8 cellular contexts compared by ENCODE assay signal in the genomic region with DNA sequence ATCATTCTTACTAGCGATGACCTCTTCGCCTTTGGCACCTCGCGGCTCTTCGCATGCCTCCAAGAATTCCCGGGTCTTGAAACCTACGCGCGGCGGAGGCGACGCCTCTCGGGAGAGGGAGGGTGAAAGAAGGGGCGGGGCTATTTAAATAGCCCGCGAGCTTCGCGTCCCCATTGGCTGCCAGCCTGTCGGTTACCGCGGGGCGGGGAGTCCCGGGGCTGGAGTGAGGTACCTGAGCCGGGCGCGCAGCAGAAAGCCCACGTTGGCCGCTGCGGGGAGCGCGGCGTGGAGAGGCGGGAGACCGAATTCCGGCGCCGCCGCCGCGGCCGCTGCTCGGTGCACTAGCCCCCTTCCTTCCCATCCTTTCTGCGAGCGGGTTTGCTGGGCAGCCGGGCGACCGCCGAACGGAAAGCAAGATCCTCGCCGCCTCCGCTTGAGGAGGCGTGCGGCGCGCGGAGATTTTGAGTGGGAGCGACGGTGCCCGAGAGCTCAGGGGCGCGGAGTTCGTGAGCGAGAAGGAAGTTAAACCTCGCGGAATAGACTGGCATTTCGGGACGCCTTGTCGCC. TPM values are rescaled to one million over a fixed set of nuclear protein-coding genes. Genes with fewer than 3 reads are reported as not detected.
DNase-seq lines count a peak whose midpoint lies in the region; ATAC-seq and TF ChIP-seq lines count a peak whose summit lies in the region.

A gene (plus strand): TSS at position 251 of the 567 bp plus-strand sequence. CDS start 857 bp downstream, outside the sequence.

- H3K36me3 ChIP-seq in upper lobe of right lung: no peaks in the 10 kb centered on the region

- H3K4me3 ChIP-seq in Jurkat, Clone E6-1 (ENCODE audit: low read length): peak within 1 kb of the TSS; percentile 38
- H3K4me3 ChIP-seq in upper lobe of right lung: peak within 1 kb of the TSS; percentile 67

- TF ChIP-seq CTCF in omental fat pad (IDR thresholded peaks at IDR 0.05) (no peak), upper lobe of right lung (IDR thresholded peaks at IDR 0.05) (no peak)

- H3K4me3 Mint-ChIP-seq in activated naive CD8-positive, alpha-beta T cell treated with anti-CD3 and anti-CD28 coated beads for 36 hours: peak within 1 kb of the TSS; percentile 70

- peaks cover 20% of the 10 kb centered on the region for H3K4me1 ChIP-seq in upper lobe of right lung

- peak; percentile 74 for ATAC-seq in GM21786 (IDR thresholded peaks at IDR 0.05; ENCODE audit: unreplicated experiment)
- peak; percentile 97 for ATAC-seq in Right ventricle myocardium superior (ENCODE audit: poor library complexity)
- peak; percentile 85 for ATAC-seq in omental fat pad (ENCODE audit: low FRiP score)
- peak; percentile 94 for ATAC-seq in upper lobe of right lung

- peaks cover 85% of the 10 kb centered on the region for H3K27me3 Mint-ChIP-seq in activated naive CD8-positive, alpha-beta T cell treated with anti-CD3 and anti-CD28 coated beads for 36 hours

- DNase-seq in Daoy (ENCODE audit: low read depth) (peak; percentile 94), RPMI7951 (ENCODE audit: low read depth) (peak; percentile 74), Right ventricle myocardium superior (peak; percentile 94), omental fat pad (ENCODE audit: low spot score) (peak; percentile 66), upper lobe of right lung (peak; percentile 92)
- peak; percentile 57 for DNase-seq in Jurkat, Clone E6-1 (ENCODE audit: low read depth, low spot score)
- peak; percentile 72 for DNase-seq in activated naive CD8-positive, alpha-beta T cell treated with anti-CD3 and anti-CD28 coated beads for 36 hours

- H3K27ac Mint-ChIP-seq in activated naive CD8-positive, alpha-beta T cell treated with anti-CD3 and anti-CD28 coated beads for 36 hours: no peak within 1 kb of the TSS

- H3K9me3 ChIP-seq in upper lobe of right lung: no peaks in the 10 kb centered on the region

- H3K4me1 Mint-ChIP-seq in activated naive CD8-positive, alpha-beta T cell treated with anti-CD3 and anti-CD28 coated beads for 36 hours: peaks cover 11% of the 10 kb centered on the region

- no peaks in the 10 kb centered on the region for H3K9me3 Mint-ChIP-seq in activated naive CD8-positive, alpha-beta T cell treated with anti-CD3 and anti-CD28 coated beads for 36 hours

- no peak within 1 kb of the TSS for H3K27ac ChIP-seq in upper lobe of right lung

- no peaks in the 10 kb centered on the region for H3K36me3 Mint-ChIP-seq in activated naive CD8-positive, alpha-beta T cell treated with anti-CD3 and anti-CD28 coated beads for 36 hours

- intact Hi-C loops in Right ventricle myocardium superior (cut with DNase I): loop anchor here (10.0 kb wide), 1 partner anchor 189 kb away; a partner anchor contains a TSS
- intact Hi-C loops in upper lobe of right lung (cut with DNase I): no loop called here

- peaks cover 34% of the 10 kb centered on the region for H3K27me3 ChIP-seq in upper lobe of right lung

RNA-seq across cellular contexts. Expression of the gene that starts here (rescaled TPM):
- total RNA-seq in Daoy (2014; rRNA removed; shearing (Covaris generic)): 0.34 and 0.80 TPM in 2 replicates
- 0.31 TPM for polyA plus RNA-seq in Jurkat, Clone E6-1 (2012; ENCODE audit: insufficient read depth, insufficient read length)
- total RNA-seq in RPMI7951 (2014; rRNA removed; shearing (Covaris generic)): not detected in 2 replicates
- not detected for total RNA-seq in activated naive CD8-positive, alpha-beta T cell treated with anti-CD3 and anti-CD28 coated beads for 36 hours
- 2.6 TPM for total RNA-seq in Right ventricle myocardium superior
- 10 to 100 TPM in 3 of 4 donors, 1 to 10 TPM in 1; 4.6 to 72.2 (median 20.7) TPM for total RNA-seq in omental fat pad
- total RNA-seq in upper lobe of right lung: 6.6 TPM

Comparison
In these comparisons a context has a peak if more than half of its experiments do, and no peak if none do; other contexts are left out.
1. Peak in DNase-seq in Daoy; RNA of the gene not detected or under 1 TPM.
2. Peak in DNase-seq in RPMI7951; RNA of the gene not detected or under 1 TPM.
3. Peak in DNase-seq in activated naive CD8-positive, alpha-beta T cell treated with anti-CD3 and anti-CD28 coated beads for 36 hours; RNA of the gene not detected or under 1 TPM.